8 cellular contexts compared by ENCODE assay signal in genomic region chr7:99438573-99439480, GRCh38. TPM values are rescaled to one million over a fixed set of nuclear protein-coding genes. Genes with fewer than 3 reads are reported as not detected.
A peak's percentile ranks its signal among the peaks of the same experiment; 100 is the strongest.
DNase-seq lines count a peak whose midpoint lies in the region; ATAC-seq, FAIRE-seq and TF ChIP-seq lines count a peak whose summit lies in the region.

TSS of gene CPSF4 (plus strand) at chr7:99438943. CDS start at chr7:99439083, 140 bp downstream.
TSS of gene PTCD1 (minus strand) at chr7:99438798. CDS start at chr7:99435242, 3,556 bp downstream.

- H3K4me3 ChIP-seq in DND-41 (ENCODE audit: low read depth in 1 of 2, low read length in 2 of 2), result peak within 1 kb of the TSS; percentile 95 to 97
- H3K4me3 ChIP-seq in KMS-11 (IDR thresholded peaks at IDR 0.05; ENCODE audit: insufficient read depth, low read depth, low read length), result no peak within 1 kb of the TSS
- peak within 1 kb of the TSS; percentile 90 to 98 (median 95) for H3K4me3 ChIP-seq in fibroblast of lung (replicated peaks in 1 of 4; ENCODE audit: control extremely low read depth in 1 of 4, insufficient read depth in 1 of 4, low read depth in 3 of 4, low read length in 4 of 4)
- H3K4me3 ChIP-seq in naive thymus-derived CD4-positive, alpha-beta T cell (ENCODE audit: low read length), result peak within 1 kb of the TSS; percentile 93

- H3K27ac Mint-ChIP-seq in activated T-helper 1 cell treated with anti-CD3 and anti-CD28 coated beads, Interleukin-12 subunit alpha, Interleukin-12 subunit beta, Interleukin-2, Interleukin-4 antibody, amounts not matched to agents 30 ng/mL and 10 ng/mL and 1 ng/mL, durations not matched to agents 14 hours and 24 hours and 36 hours, result peak within 1 kb of the TSS; percentile 88
- H3K27ac Mint-ChIP-seq in naive thymus-derived CD4-positive, alpha-beta T cell, result peak within 1 kb of the TSS; percentile 85 to 95 (median 94)
- H3K27ac Mint-ChIP-seq in stimulated activated memory B cell treated with anti-CD40 and anti-IgM and Interleukin-4, amounts not matched to agents 10 μg/mL and 1 μg/mL and 100 μg/mL, for 72 hours, result peak within 1 kb of the TSS; percentile 86

- H3K36me3 ChIP-seq in DND-41 (ENCODE audit: insufficient read depth, low read length), result peaks cover 47% of the 10 kb centered on the region
- H3K36me3 ChIP-seq in KMS-11 (ENCODE audit: insufficient read depth), result peaks cover 5% of the 10 kb centered on the region; the same call in 1 of the 2 replicates
- H3K36me3 ChIP-seq in fibroblast of lung (ENCODE audit: control insufficient read depth, insufficient read depth, low read length), result no peaks in the 10 kb centered on the region
- H3K36me3 ChIP-seq in naive thymus-derived CD4-positive, alpha-beta T cell (ENCODE audit: control insufficient read depth in 2 of 3, insufficient read depth in 3 of 3, low read length in 3 of 3), result peaks cover 0 to 24% (median 0%) of the 10 kb centered on the region in 3 experiments

- H3K4me1 Mint-ChIP-seq in activated T-helper 1 cell treated with anti-CD3 and anti-CD28 coated beads, Interleukin-12 subunit alpha, Interleukin-12 subunit beta, Interleukin-2, Interleukin-4 antibody, amounts not matched to agents 30 ng/mL and 10 ng/mL and 1 ng/mL, durations not matched to agents 14 hours and 24 hours and 36 hours (ENCODE audit: low read depth), result peaks cover 28% of the 10 kb centered on the region
- peaks cover 18 to 40% (median 31%) of the 10 kb centered on the region in 7 donors for H3K4me1 Mint-ChIP-seq in naive thymus-derived CD4-positive, alpha-beta T cell
- H3K4me1 Mint-ChIP-seq in stimulated activated memory B cell treated with anti-CD40 and anti-IgM and Interleukin-4, amounts not matched to agents 10 μg/mL and 1 μg/mL and 100 μg/mL, for 72 hours, result peaks cover 46% of the 10 kb centered on the region

- POLR2A ChIA-PET in naive thymus-derived CD4-positive, alpha-beta T cell (lab: Charles Lee), result interaction anchor here (0.6 to 2.7 kb wide), 8 partner anchors 26 to 491 kb away, joined by 3 to 12 read pairs (median 4); partner anchors contain the start of genes BUD31, GJC3, PDAP1 and ZKSCAN5

- H3K9me3 ChIP-seq in DND-41 (ENCODE audit: insufficient read depth, low read length, severe bottlenecking) (no peaks in the 10 kb centered on the region), fibroblast of lung (ENCODE audit: control insufficient read depth, insufficient read depth, low read depth, low read length) (no peaks in the 10 kb centered on the region)
- no peaks in the 10 kb centered on the region for H3K9me3 ChIP-seq in naive thymus-derived CD4-positive, alpha-beta T cell (ENCODE audit: control insufficient read depth in 2 of 3, low read length in 3 of 3)

- peak within 1 kb of the TSS; percentile 80 for H3K27ac ChIP-seq in DND-41 (ENCODE audit: low read length)
- H3K27ac ChIP-seq in KMS-11, result peak within 1 kb of the TSS; percentile 61
- H3K27ac ChIP-seq in fibroblast of lung (ENCODE audit: insufficient read depth, low read length), result peak within 1 kb of the TSS; percentile 80
- H3K27ac ChIP-seq in naive thymus-derived CD4-positive, alpha-beta T cell (ENCODE audit: low read depth, low read length), result peak within 1 kb of the TSS; percentile 81

- no peaks in the 10 kb centered on the region for H3K9me3 Mint-ChIP-seq in activated T-helper 1 cell treated with anti-CD3 and anti-CD28 coated beads, Interleukin-12 subunit alpha, Interleukin-12 subunit beta, Interleukin-2, Interleukin-4 antibody, amounts not matched to agents 30 ng/mL and 10 ng/mL and 1 ng/mL, durations not matched to agents 14 hours and 24 hours and 36 hours
- H3K9me3 Mint-ChIP-seq in naive thymus-derived CD4-positive, alpha-beta T cell, result no peaks in the 10 kb centered on the region
- no peaks in the 10 kb centered on the region for H3K9me3 Mint-ChIP-seq in stimulated activated memory B cell treated with anti-CD40 and anti-IgM and Interleukin-4, amounts not matched to agents 10 μg/mL and 1 μg/mL and 100 μg/mL, for 72 hours

- H2AFZ ChIP-seq in DND-41 (ENCODE audit: low read depth, low read length) (peak within 1 kb of the TSS; percentile 97), KMS-11 (ENCODE audit: low read depth) (peak within 1 kb of the TSS; percentile 89), fibroblast of lung (ENCODE audit: low read length) (peak within 1 kb of the TSS; percentile 79)

- no peak for TF ChIP-seq CTCF in DND-41 (IDR thresholded peaks at IDR 0.05; ENCODE audit: borderline replicate concordance, extremely low read depth, low read length, poor library complexity, severe bottlenecking)
- no peak for TF ChIP-seq CTCF in KMS-11 (conservative IDR thresholded peaks at IDR 0.05; ENCODE audit: low read depth, low read length)
- no peak for TF ChIP-seq CTCF in fibroblast of lung (conservative IDR thresholded peaks at IDR 0.05 in 1 of 2, IDR thresholded peaks at IDR 0.05 in 1 of 2; ENCODE audit: low read depth in 1 of 2, low read length in 2 of 2)

- peak within 1 kb of the TSS; percentile 94 for H3K9ac ChIP-seq in DND-41 (ENCODE audit: low read depth, low read length)
- peak within 1 kb of the TSS; percentile 86 for H3K9ac ChIP-seq in KMS-11
- peak within 1 kb of the TSS; percentile 83 for H3K9ac ChIP-seq in fibroblast of lung (ENCODE audit: insufficient read depth, low read length)

- intact Hi-C loops in activated T-helper 1 cell treated with anti-CD3 and anti-CD28 coated beads, Interleukin-12 subunit alpha, Interleukin-12 subunit beta, Interleukin-2, Interleukin-4 antibody, amounts not matched to agents 30 ng/mL and 10 ng/mL and 1 ng/mL, durations not matched to agents 14 hours and 24 hours and 36 hours (cut with micrococcal nuclease), result loop anchor here (1.0 to 2.0 kb wide), 8 partner anchors 27 to 576 kb away; partner anchors contain the start of genes ATP5MF, ZKSCAN1, ZKSCAN5 and ZNF789
- intact Hi-C loops in naive thymus-derived CD4-positive, alpha-beta T cell (cut with micrococcal nuclease), result loop anchor here (1.0 to 2.0 kb wide), 11 partner anchors 27 to 662 kb away; partner anchors contain the start of genes ARPC1B (in 2 of the 2), ATP5MF (in 2 of the 2), ZKSCAN5 (in 2 of the 2) and ZNF789 (in 2 of the 2)

- FAIRE-seq in RCC 7860 (lab: Jason Lieb, UNC), result peak; percentile 51

- H3K36me3 Mint-ChIP-seq in activated T-helper 1 cell treated with anti-CD3 and anti-CD28 coated beads, Interleukin-12 subunit alpha, Interleukin-12 subunit beta, Interleukin-2, Interleukin-4 antibody, amounts not matched to agents 30 ng/mL and 10 ng/mL and 1 ng/mL, durations not matched to agents 14 hours and 24 hours and 36 hours (ENCODE audit: low read depth), result peaks cover 19% of the 10 kb centered on the region
- H3K36me3 Mint-ChIP-seq in naive thymus-derived CD4-positive, alpha-beta T cell, result peaks cover 0 to 11% (median 8%) of the 10 kb centered on the region in 5 donors
- H3K36me3 Mint-ChIP-seq in stimulated activated memory B cell treated with anti-CD40 and anti-IgM and Interleukin-4, amounts not matched to agents 10 μg/mL and 1 μg/mL and 100 μg/mL, for 72 hours, result peaks cover 31% of the 10 kb centered on the region

- H3K4me1 ChIP-seq in DND-41 (ENCODE audit: insufficient read depth, low read length), result peaks cover 38% of the 10 kb centered on the region
- peaks cover 18% of the 10 kb centered on the region for H3K4me1 ChIP-seq in KMS-11 (ENCODE audit: low read depth, poor library complexity, severe bottlenecking)
- H3K4me1 ChIP-seq in fibroblast of lung (ENCODE audit: control insufficient read depth, extremely low read depth, insufficient read depth, low read length), result peaks cover 10% of the 10 kb centered on the region
- peaks cover 10 to 11% of the 10 kb centered on the region in 2 donors for H3K4me1 ChIP-seq in naive thymus-derived CD4-positive, alpha-beta T cell (ENCODE audit: control insufficient read depth in 2 of 2, insufficient read depth in 2 of 2, low read length in 2 of 2)

- H4K20me1 ChIP-seq in DND-41 (ENCODE audit: insufficient read depth, low read length) (peaks cover 16% of the 10 kb centered on the region), KMS-11 (ENCODE audit: insufficient read depth) (peaks cover 9% of the 10 kb centered on the region), fibroblast of lung (ENCODE audit: control insufficient read depth, extremely low read depth, insufficient read depth, low read length) (no peaks in the 10 kb centered on the region)

- H3K27me3 ChIP-seq in DND-41 (ENCODE audit: insufficient read depth, low read length, poor library complexity) (no peaks in the 10 kb centered on the region), KMS-11 (ENCODE audit: insufficient read depth, low read depth) (no peaks in the 10 kb centered on the region), fibroblast of lung (ENCODE audit: control insufficient read depth, insufficient read depth, low read length) (no peaks in the 10 kb centered on the region)
- H3K27me3 ChIP-seq in naive thymus-derived CD4-positive, alpha-beta T cell (ENCODE audit: control insufficient read depth in 2 of 2, insufficient read depth in 2 of 2, low read length in 2 of 2), result no peaks in the 10 kb centered on the region

- peak within 1 kb of the TSS; percentile 98 for H3K4me3 Mint-ChIP-seq in activated T-helper 1 cell treated with anti-CD3 and anti-CD28 coated beads, Interleukin-12 subunit alpha, Interleukin-12 subunit beta, Interleukin-2, Interleukin-4 antibody, amounts not matched to agents 30 ng/mL and 10 ng/mL and 1 ng/mL, durations not matched to agents 14 hours and 24 hours and 36 hours
- H3K4me3 Mint-ChIP-seq in naive thymus-derived CD4-positive, alpha-beta T cell, result peak within 1 kb of the TSS; percentile 92 to 100 (median 98)
- H3K4me3 Mint-ChIP-seq in stimulated activated memory B cell treated with anti-CD40 and anti-IgM and Interleukin-4, amounts not matched to agents 10 μg/mL and 1 μg/mL and 100 μg/mL, for 72 hours, result peak within 1 kb of the TSS; percentile 100

- DNase-seq in DND-41 (peak; percentile 93), RCC 7860 (ENCODE audit: low spot score) (peak; percentile 92), fibroblast of lung (ENCODE audit: low read depth in 2 of 2) (peak; percentile 94)
- DNase-seq in activated T-helper 1 cell treated with anti-CD3 and anti-CD28 coated beads, Interleukin-12 subunit alpha, Interleukin-12 subunit beta, Interleukin-2, Interleukin-4 antibody, amounts not matched to agents 30 ng/mL and 10 ng/mL and 1 ng/mL, durations not matched to agents 14 hours and 24 hours and 36 hours (ENCODE audit: low spot score), result peak; percentile 91
- DNase-seq in naive thymus-derived CD4-positive, alpha-beta T cell, result peak; percentile 71 to 92 (median 77)

- peak within 1 kb of the TSS; percentile 78 for H3K4me2 ChIP-seq in DND-41 (ENCODE audit: insufficient read depth, low read length)
- H3K4me2 ChIP-seq in KMS-11, result peak within 1 kb of the TSS; percentile 91
- peak within 1 kb of the TSS; percentile 94 for H3K4me2 ChIP-seq in fibroblast of lung (ENCODE audit: extremely low read depth, insufficient read depth, low read length)

- H3K79me2 ChIP-seq in DND-41 (ENCODE audit: insufficient read depth, low read length), result peaks cover 75% of the 10 kb centered on the region
- H3K79me2 ChIP-seq in KMS-11 (ENCODE audit: insufficient read depth, low read depth), result peaks cover 66% of the 10 kb centered on the region
- H3K79me2 ChIP-seq in fibroblast of lung (ENCODE audit: control insufficient read depth, insufficient read depth, low read length), result peaks cover 34% of the 10 kb centered on the region

- ATAC-seq in DND-41 (ENCODE audit: insufficient read depth, low read depth) (peak; percentile 89), GM21786 (IDR thresholded peaks at IDR 0.05; ENCODE audit: unreplicated experiment) (peak; percentile 90)
- peak; percentile 95 for ATAC-seq in naive thymus-derived CD4-positive, alpha-beta T cell
- peak; percentile 98 for ATAC-seq in stimulated activated memory B cell treated with anti-CD40 and anti-IgM and Interleukin-4, amounts not matched to agents 10 μg/mL and 1 μg/mL and 100 μg/mL, for 72 hours

- H3K27me3 Mint-ChIP-seq in activated T-helper 1 cell treated with anti-CD3 and anti-CD28 coated beads, Interleukin-12 subunit alpha, Interleukin-12 subunit beta, Interleukin-2, Interleukin-4 antibody, amounts not matched to agents 30 ng/mL and 10 ng/mL and 1 ng/mL, durations not matched to agents 14 hours and 24 hours and 36 hours (ENCODE audit: insufficient read depth), result no peaks in the 10 kb centered on the region
- H3K27me3 Mint-ChIP-seq in naive thymus-derived CD4-positive, alpha-beta T cell, result no peaks in the 10 kb centered on the region
- no peaks in the 10 kb centered on the region for H3K27me3 Mint-ChIP-seq in stimulated activated memory B cell treated with anti-CD40 and anti-IgM and Interleukin-4, amounts not matched to agents 10 μg/mL and 1 μg/mL and 100 μg/mL, for 72 hours

- CTCF ChIA-PET in naive thymus-derived CD4-positive, alpha-beta T cell (lab: Charles Lee), result no interaction called here

RNA-seq across cellular contexts. Expression of gene CPSF4, which starts in this region (rescaled TPM):
- 92.3 and 93.2 TPM in 2 replicates for total RNA-seq in activated T-helper 1 cell treated with anti-CD3 and anti-CD28 coated beads, Interleukin-12 subunit alpha, Interleukin-12 subunit beta, Interleukin-2, Interleukin-4 antibody, amounts not matched to agents 30 ng/mL and 10 ng/mL and 1 ng/mL, durations not matched to agents 14 hours and 24 hours and 36 hours
- 38.0 and 44.9 TPM in 2 replicates for total RNA-seq in fibroblast of lung
- 17.3 and 21.9 TPM in 2 replicates for polyA plus RNA-seq in fibroblast of lung
- polyA plus RNA-seq in fibroblast of lung (2012), result 20.1 and 28.4 TPM in 2 replicates
- polyA minus RNA-seq in fibroblast of lung (ENCODE audit: low replicate concordance), result 61.0 and 99.5 TPM in 2 replicates
- 10 to 100 TPM; 36.3 to 69.4 (median 45.7) TPM for total RNA-seq in naive thymus-derived CD4-positive, alpha-beta T cell
- 10 to 100 TPM; 22.4 to 28.3 TPM for polyA plus RNA-seq in naive thymus-derived CD4-positive, alpha-beta T cell

RNA-seq across cellular contexts. Expression of gene PTCD1, which starts in this region (rescaled TPM):
- 13.7 and 16.0 TPM in 2 replicates for total RNA-seq in activated T-helper 1 cell treated with anti-CD3 and anti-CD28 coated beads, Interleukin-12 subunit alpha, Interleukin-12 subunit beta, Interleukin-2, Interleukin-4 antibody, amounts not matched to agents 30 ng/mL and 10 ng/mL and 1 ng/mL, durations not matched to agents 14 hours and 24 hours and 36 hours
- 7.2 and 8.1 TPM in 2 replicates for total RNA-seq in fibroblast of lung
- 2.3 and 2.6 TPM in 2 replicates for polyA plus RNA-seq in fibroblast of lung
- 3.3 and 5.2 TPM in 2 replicates for polyA plus RNA-seq in fibroblast of lung (2012)
- 1.6 and 2.5 TPM in 2 replicates for polyA minus RNA-seq in fibroblast of lung (ENCODE audit: low replicate concordance)
- total RNA-seq in naive thymus-derived CD4-positive, alpha-beta T cell, result 10 to 100 TPM in 2 of 5 experiments, 1 to 10 TPM in 3; 4.0 to 10.8 (median 8.8) TPM
- 1 to 10 TPM; 3.7 to 4.2 TPM for polyA plus RNA-seq in naive thymus-derived CD4-positive, alpha-beta T cell
